Comparison of ENCODE assay signal across 1 cellular context in genomic region chr3:160981217-160981938, GRCh38.
A peak's percentile ranks its signal among the peaks of the same experiment; 100 is the strongest.
TF ChIP-seq lines count a peak whose summit lies in the region.

No MANE protein-coding gene starts in this region.

TF ChIP-seq in HEK293, 187 proteins besides CTCF, POLR2A, EP300 and RAD21 (continued from another document):
- no peak for TF ChIP-seq ZBTB26 (tag by site-specific recombination; optimal IDR thresholded peaks at IDR 0.05)
- no peak for TF ChIP-seq ZNF530 (tag by site-specific recombination; IDR thresholded peaks at IDR 0.05; ENCODE audit: low read depth)
- TF ChIP-seq ZNF426 (tag by site-specific recombination; IDR thresholded peaks at IDR 0.05) = peak; percentile 71
- 0 out of 2 replicates have a peak, but pooled peaks have one; percentile 29 for TF ChIP-seq ZXDB (tag by site-specific recombination; IDR thresholded peaks at IDR 0.05)
- peak; percentile 76; the same call in 1 of the 2 replicates for TF ChIP-seq ZNF140 (tag by site-specific recombination; IDR thresholded peaks at IDR 0.05)
- TF ChIP-seq ZNF433 (tag by site-specific recombination; IDR thresholded peaks at IDR 0.05; ENCODE audit: low read depth) = peak; percentile 67; the same call in 1 of the 2 replicates
- peak; percentile 64 for TF ChIP-seq ZNF555 (tag by site-specific recombination; conservative IDR thresholded peaks at IDR 0.05)
- TF ChIP-seq ZNF202 (tag by site-specific recombination; IDR thresholded peaks at IDR 0.05; ENCODE audit: borderline replicate concordance) = peak; percentile 68; the same call in 1 of the 2 replicates
- 0 out of 2 replicates have a peak, but pooled peaks have one; percentile 32 for TF ChIP-seq ZNF223 (tag by site-specific recombination; IDR thresholded peaks at IDR 0.05)
- no peak for TF ChIP-seq ZFP41 (tag by site-specific recombination; IDR thresholded peaks at IDR 0.05; ENCODE audit: borderline replicate concordance)
- no peak for TF ChIP-seq ZNF830 (tag by site-specific recombination; IDR thresholded peaks at IDR 0.05; ENCODE audit: low read depth)
- TF ChIP-seq ZNF473 (tag by site-specific recombination; IDR thresholded peaks at IDR 0.05) = no peak
- TF ChIP-seq ZNF654 (tag by site-specific recombination; IDR thresholded peaks at IDR 0.05; ENCODE audit: low read depth) = peak; percentile 19; the same call in 1 of the 2 replicates
- 0 out of 2 replicates have a peak, but pooled peaks have one; percentile 49 for TF ChIP-seq ZNF501 (tag by site-specific recombination; IDR thresholded peaks at IDR 0.05)
- TF ChIP-seq ZNF518A (tag by site-specific recombination; conservative IDR thresholded peaks at IDR 0.05; ENCODE audit: low read depth) = peak; percentile 81
- TF ChIP-seq ZBTB8A (tag by site-specific recombination; IDR thresholded peaks at IDR 0.05) = 0 out of 2 replicates have a peak, but pooled peaks have one; percentile 32
- 0 out of 2 replicates have a peak, but pooled peaks have one; percentile 46 for TF ChIP-seq ZNF266 (tag by site-specific recombination; IDR thresholded peaks at IDR 0.05; ENCODE audit: low read depth)
- TF ChIP-seq HOXC10 (CRISPR knock-in tag; IDR thresholded peaks at IDR 0.05) = no peak
